In genomic region chr10:100653238-100653956, GRCh38 we compare ENCODE assay signal across 13 cellular contexts.
DNase-seq lines count a peak whose midpoint lies in the region; ATAC-seq and TF ChIP-seq lines count a peak whose summit lies in the region.
"Had no signal": no experiment of that assay in that cellular context is flagged by ENCODE, and none has a peak within 500 bp of the region (broad histone marks: within the 10 kb centered on the region; RNA-seq: fewer than 3 reads in every experiment).

No MANE protein-coding gene starts in this region.

- ATAC-seq in activated naive CD8-positive, alpha-beta T cell treated with anti-CD3 and anti-CD28 coated beads, Interleukin-2, amount 50 U/mL, for 24 hours, result no peak
- ATAC-seq: lower lobe of right lung had no signal

- 8% methylated on average over 9 of the region's 9 CpGs for WGBS in suprapubic skin

- POLR2A ChIA-PET in activated CD4-positive, alpha-beta memory T cell treated with anti-CD3 and anti-CD28 coated beads, Interleukin-2, amount 10 ng/mL, durations not matched to agents 7 days and 5 days (lab: Charles Lee), result no interaction called here

- no peak for TF ChIP-seq CTCF in suprapubic skin (IDR thresholded peaks at IDR 0.05)

- CTCF ChIA-PET in activated CD4-positive, alpha-beta memory T cell treated with anti-CD3 and anti-CD28 coated beads, Interleukin-2, amount 10 ng/mL, durations not matched to agents 7 days and 5 days (lab: Charles Lee), result no interaction called here

- peaks cover 46% of the 10 kb centered on the region for H3K27me3 Mint-ChIP-seq in activated naive CD8-positive, alpha-beta T cell
- H3K27me3 Mint-ChIP-seq in activated naive CD8-positive, alpha-beta T cell treated with anti-CD3 and anti-CD28 coated beads, Interleukin-2, amount 50 U/mL, for 24 hours, result peaks cover 65% of the 10 kb centered on the region
- peaks cover 66% of the 10 kb centered on the region for H3K27me3 Mint-ChIP-seq in activated CD4-positive, alpha-beta memory T cell treated with anti-CD3 and anti-CD28 coated beads, Interleukin-2, amount 10 ng/mL, durations not matched to agents 7 days and 5 days

- DNase-seq in activated naive CD8-positive, alpha-beta T cell treated with anti-CD3 and anti-CD28 coated beads, Interleukin-2, amount 50 U/mL, for 24 hours, result no peak
- no peak for DNase-seq in activated CD4-positive, alpha-beta memory T cell treated with anti-CD3 and anti-CD28 coated beads, Interleukin-2, amount 10 ng/mL, durations not matched to agents 7 days and 5 days
- DNase-seq in suprapubic skin (ENCODE audit: low spot score in 2 of 2), result no peak
- no peak for DNase-seq in dedifferentiated amniotic fluid mesenchymal stem cell (ENCODE audit: extremely low spot score)
- no peak for DNase-seq in HuH-7 (ENCODE audit: low spot score)
- DNase-seq in A172 (ENCODE audit: low spot score), result no peak
- DNase-seq: lower lobe of right lung, NCI-H2029 treated with DMSO at 0.1 percent for 48 hours, retina, tibial artery had no signal

- H3K36me3 ChIP-seq in iPS-20b (ENCODE audit: insufficient read depth, low read depth, low read length) (no peaks in the 10 kb centered on the region), suprapubic skin (no peaks in the 10 kb centered on the region)
- H3K36me3 ChIP-seq: lower lobe of right lung, tibial artery had no signal

- TF ChIP-seq EP300 in suprapubic skin (IDR thresholded peaks at IDR 0.05), result no peak

- H3K9ac ChIP-seq in iPS-20b (ENCODE audit: low read depth, low read length), result no peak overlapping the region
- H3K9ac ChIP-seq: KMS-11 had no signal

- H3K4me1 Mint-ChIP-seq in activated naive CD8-positive, alpha-beta T cell (ENCODE audit: low read depth), result peaks cover 27% of the 10 kb centered on the region
- peaks cover 27% of the 10 kb centered on the region for H3K4me1 Mint-ChIP-seq in activated naive CD8-positive, alpha-beta T cell treated with anti-CD3 and anti-CD28 coated beads, Interleukin-2, amount 50 U/mL, for 24 hours
- H3K4me1 Mint-ChIP-seq in activated CD4-positive, alpha-beta memory T cell treated with anti-CD3 and anti-CD28 coated beads, Interleukin-2, amount 10 ng/mL, durations not matched to agents 7 days and 5 days, result peaks cover 20% of the 10 kb centered on the region

- TF ChIP-seq POLR2A in suprapubic skin (IDR thresholded peaks at IDR 0.05), result no peak

- H3K27me3 ChIP-seq in iPS-20b (ENCODE audit: insufficient read depth, low read length), result peaks cover 85% of the 10 kb centered on the region
- peaks cover 90% of the 10 kb centered on the region for H3K27me3 ChIP-seq in suprapubic skin

- no peak overlapping the region for H3K27ac Mint-ChIP-seq in activated naive CD8-positive, alpha-beta T cell
- no peak overlapping the region for H3K27ac Mint-ChIP-seq in activated naive CD8-positive, alpha-beta T cell treated with anti-CD3 and anti-CD28 coated beads, Interleukin-2, amount 50 U/mL, for 24 hours
- H3K27ac Mint-ChIP-seq in activated CD4-positive, alpha-beta memory T cell treated with anti-CD3 and anti-CD28 coated beads, Interleukin-2, amount 10 ng/mL, durations not matched to agents 7 days and 5 days, result no peak overlapping the region

- H3K27ac ChIP-seq in iPS-20b (ENCODE audit: low read length), result no peak overlapping the region
- no peak overlapping the region for H3K27ac ChIP-seq in suprapubic skin
- H3K27ac ChIP-seq: KMS-11, lower lobe of right lung, tibial artery had no signal

- H3K4me3 Mint-ChIP-seq in activated naive CD8-positive, alpha-beta T cell, result peak overlapping the region; percentile 73
- H3K4me3 Mint-ChIP-seq in activated naive CD8-positive, alpha-beta T cell treated with anti-CD3 and anti-CD28 coated beads, Interleukin-2, amount 50 U/mL, for 24 hours, result no peak overlapping the region
- peak overlapping the region; percentile 8 for H3K4me3 Mint-ChIP-seq in activated CD4-positive, alpha-beta memory T cell treated with anti-CD3 and anti-CD28 coated beads, Interleukin-2, amount 10 ng/mL, durations not matched to agents 7 days and 5 days

- no peaks in the 10 kb centered on the region for H3K9me3 ChIP-seq in iPS-20b (ENCODE audit: insufficient read depth, low read depth, low read length)
- no peaks in the 10 kb centered on the region for H3K9me3 ChIP-seq in suprapubic skin
- H3K9me3 ChIP-seq: lower lobe of right lung, tibial artery had no signal

- no peaks in the 10 kb centered on the region for H3K36me3 Mint-ChIP-seq in activated naive CD8-positive, alpha-beta T cell
- peaks cover 2% of the 10 kb centered on the region for H3K36me3 Mint-ChIP-seq in activated naive CD8-positive, alpha-beta T cell treated with anti-CD3 and anti-CD28 coated beads, Interleukin-2, amount 50 U/mL, for 24 hours (ENCODE audit: low read depth)
- H3K36me3 Mint-ChIP-seq in activated CD4-positive, alpha-beta memory T cell treated with anti-CD3 and anti-CD28 coated beads, Interleukin-2, amount 10 ng/mL, durations not matched to agents 7 days and 5 days (ENCODE audit: low read depth), result peaks cover 5% of the 10 kb centered on the region

- H3K4me1 ChIP-seq in iPS-20b (ENCODE audit: insufficient read depth, low read length) (peaks cover 3% of the 10 kb centered on the region; the same call in 1 of the 2 replicates), suprapubic skin (peaks cover 35% of the 10 kb centered on the region)

- peak overlapping the region; percentile 67; the same call in 1 of the 2 replicates for H3K4me3 ChIP-seq in iPS-20b (ENCODE audit: low read length)
- H3K4me3 ChIP-seq in suprapubic skin, result peak overlapping the region; percentile 30

- H3K9me3 Mint-ChIP-seq in activated naive CD8-positive, alpha-beta T cell (ENCODE audit: low read depth), result no peaks in the 10 kb centered on the region
- no peaks in the 10 kb centered on the region for H3K9me3 Mint-ChIP-seq in activated naive CD8-positive, alpha-beta T cell treated with anti-CD3 and anti-CD28 coated beads, Interleukin-2, amount 50 U/mL, for 24 hours
- H3K9me3 Mint-ChIP-seq in activated CD4-positive, alpha-beta memory T cell treated with anti-CD3 and anti-CD28 coated beads, Interleukin-2, amount 10 ng/mL, durations not matched to agents 7 days and 5 days, result no peaks in the 10 kb centered on the region
